Comparison of ENCODE assay signal across 21 cellular contexts in the genomic region with DNA sequence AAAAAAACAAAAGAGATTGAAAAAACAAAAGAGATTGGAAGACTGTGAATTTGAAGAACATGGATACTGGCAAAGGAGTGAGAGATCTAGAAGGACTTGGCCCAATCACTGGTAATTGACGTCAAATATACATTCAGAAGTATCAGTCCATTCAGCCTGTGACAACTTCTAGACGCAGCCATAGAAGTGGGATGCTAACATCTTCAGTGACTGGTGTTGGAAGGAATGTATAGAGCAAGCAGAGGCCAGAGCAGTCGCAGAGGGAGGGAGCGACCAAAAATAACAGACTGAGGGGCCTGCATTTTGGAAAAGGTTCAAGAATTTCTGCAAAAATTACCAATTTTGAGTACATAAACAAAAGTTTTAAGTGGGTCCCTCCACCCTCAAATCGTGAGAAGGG.
"Had no signal": no experiment of that assay in that cellular context is flagged by ENCODE, and none has a peak within 500 bp of the region (broad histone marks: within the 10 kb centered on the region; RNA-seq: fewer than 3 reads in every experiment).

No MANE protein-coding gene starts in this region.

- H3K4me1 ChIP-seq: colonic mucosa, esophagus muscularis mucosa, gastrocnemius medialis, heart right ventricle, left lung, lower lobe of right lung had no signal

- DNase-seq: colonic mucosa; cortex of kidney; effector CD8-positive, alpha-beta T cell; effector memory CD8-positive, alpha-beta T cell; foreskin fibroblast; foreskin melanocyte; gastrocnemius medialis; glutamatergic neuron; head of caudate nucleus; heart right ventricle; hippocampal formation; left cardiac atrium; left lung; left ventricle myocardium superior; lower lobe of right lung; mesenchymal stem cell; mucosa of descending colon; naive B cell had no signal

- H3K9me3 Mint-ChIP-seq: dendritic cell treated with granulocyte-macrophage colony-stimulating factor and Interleukin-4, amounts not matched to agents 40 ng/mL and 50 ng/mL, for 4 days; mesothelial cell of epicardium had no signal

- H3K4me3 Mint-ChIP-seq: dendritic cell treated with granulocyte-macrophage colony-stimulating factor and Interleukin-4, amounts not matched to agents 40 ng/mL and 50 ng/mL, for 4 days; effector memory CD8-positive, alpha-beta T cell; mesothelial cell of epicardium; naive B cell had no signal

- H3K27ac ChIP-seq: colonic mucosa, esophagus muscularis mucosa, gastrocnemius medialis, heart right ventricle, left lung, lower lobe of right lung had no signal

- H3K27me3 Mint-ChIP-seq: dendritic cell treated with granulocyte-macrophage colony-stimulating factor and Interleukin-4, amounts not matched to agents 40 ng/mL and 50 ng/mL, for 4 days; effector memory CD8-positive, alpha-beta T cell; naive B cell had no signal

- H3K27ac Mint-ChIP-seq: dendritic cell treated with granulocyte-macrophage colony-stimulating factor and Interleukin-4, amounts not matched to agents 40 ng/mL and 50 ng/mL, for 4 days; effector memory CD8-positive, alpha-beta T cell; mesothelial cell of epicardium; naive B cell had no signal

- H3K36me3 Mint-ChIP-seq: mesothelial cell of epicardium, naive B cell had no signal

- H3K27me3 ChIP-seq: colonic mucosa, esophagus muscularis mucosa, gastrocnemius medialis, heart right ventricle, left lung had no signal

- H3K9me3 ChIP-seq: colonic mucosa, esophagus muscularis mucosa, gastrocnemius medialis, left lung, lower lobe of right lung, mucosa of descending colon had no signal

- H3K36me3 ChIP-seq: colonic mucosa, esophagus muscularis mucosa, gastrocnemius medialis, heart right ventricle, left lung, lower lobe of right lung had no signal

- H3K4me3 ChIP-seq: colonic mucosa, esophagus muscularis mucosa, gastrocnemius medialis, heart right ventricle, left lung, lower lobe of right lung, mucosa of descending colon had no signal

- H3K4me1 Mint-ChIP-seq: naive B cell had no signal
